26 cellular contexts compared by ENCODE assay signal in genomic region chr2:46342566-46343315, GRCh38. TPM values are rescaled to one million over a fixed set of nuclear protein-coding genes. Genes with fewer than 3 reads are reported as not detected.
A peak's percentile ranks its signal among the peaks of the same experiment; 100 is the strongest.
DNase-seq lines count a peak whose midpoint lies in the region; ATAC-seq and TF ChIP-seq lines count a peak whose summit lies in the region.
"Had no signal": no experiment of that assay in that cellular context is flagged by ENCODE, and none has a peak within 500 bp of the region (broad histone marks: within the 10 kb centered on the region; RNA-seq: fewer than 3 reads in every experiment).

No MANE protein-coding gene starts in this region.

- H3K9me3 ChIP-seq in SK-N-SH (no peaks in the 10 kb centered on the region), WERI-Rb-1 (ENCODE audit: severe bottlenecking) (no peaks in the 10 kb centered on the region), hepatocyte (ENCODE audit: low read depth) (no peaks in the 10 kb centered on the region)
- H3K9me3 ChIP-seq: BE2C, HAP-1 had no signal

- no peaks in the 10 kb centered on the region for H3K9me2 ChIP-seq in SK-N-SH
- no peaks in the 10 kb centered on the region for H3K9me2 ChIP-seq in hepatocyte (replicated peaks; ENCODE audit: insufficient read depth)

- H3K27ac Mint-ChIP-seq in type B pancreatic cell: peak overlapping the region; percentile 39
- H3K27ac Mint-ChIP-seq: CD14-positive monocyte, HFFc6 had no signal

- H3K4me1 Mint-ChIP-seq in type B pancreatic cell (ENCODE audit: unreplicated experiment): peaks cover 22% of the 10 kb centered on the region
- H3K4me1 Mint-ChIP-seq: CD14-positive monocyte had no signal

- H3K4me1 ChIP-seq in SK-N-SH (ENCODE audit: control insufficient read depth in 1 of 2, insufficient read depth in 2 of 2, low read depth in 1 of 2, low read length in 1 of 2) (peaks cover 27 to 96% of the 10 kb centered on the region in 2 experiments), hepatocyte (ENCODE audit: insufficient read depth) (peaks cover 54% of the 10 kb centered on the region)
- H3K4me1 ChIP-seq: HAP-1 had no signal

- POLR2A ChIA-PET in SK-N-SH (lab: Yijun Ruan, JAX): interaction anchor here (1.3 to 2.4 kb wide), 3 partner anchors 11 to 46 kb away, joined by 4 to 9 read pairs (median 8); partner anchors contain the start of gene EPAS1

- H3K27me3 ChIP-seq in SK-N-SH (ENCODE audit: insufficient read depth): no peaks in the 10 kb centered on the region
- no peaks in the 10 kb centered on the region for H3K27me3 ChIP-seq in WERI-Rb-1 (ENCODE audit: insufficient read depth, low read depth, severe bottlenecking)
- no peaks in the 10 kb centered on the region for H3K27me3 ChIP-seq in hepatocyte
- H3K27me3 ChIP-seq: BE2C had no signal

- H3K9me3 Mint-ChIP-seq in type B pancreatic cell: no peaks in the 10 kb centered on the region
- H3K9me3 Mint-ChIP-seq: CD14-positive monocyte, HFFc6 had no signal

- H3K79me2 ChIP-seq in SK-N-SH (ENCODE audit: insufficient read depth) (peaks cover 86% of the 10 kb centered on the region), hepatocyte (peaks cover 95% of the 10 kb centered on the region)

- WGBS in SK-N-SH (ENCODE audit: low lambda C conversion rate): 83% methylated on average over 9 of the region's 9 CpGs
- WGBS in hepatocyte (ENCODE audit: low lambda C conversion rate, missing lambda C conversion rate): 59% methylated on average over 9 of the region's 9 CpGs

- no peaks in the 10 kb centered on the region for H3K27me3 Mint-ChIP-seq in type B pancreatic cell

- H3K36me3 Mint-ChIP-seq in type B pancreatic cell: peaks cover 7% of the 10 kb centered on the region
- H3K36me3 Mint-ChIP-seq: CD14-positive monocyte had no signal

- TF ChIP-seq CTCF in SK-N-SH (IDR thresholded peaks at IDR 0.05) (no peak), WERI-Rb-1 (IDR thresholded peaks at IDR 0.05; ENCODE audit: low read depth, low read length) (no peak), hepatocyte (IDR thresholded peaks at IDR 0.05; ENCODE audit: poor library complexity) (no peak), type B pancreatic cell (conservative IDR thresholded peaks at IDR 0.05) (no peak)

- H3K4me2 ChIP-seq in SK-N-SH (no peak overlapping the region), hepatocyte (peak overlapping the region; percentile 14)

- H3K36me3 ChIP-seq in SK-N-SH (replicated peaks in 1 of 2; ENCODE audit: control insufficient read depth in 1 of 2, insufficient read depth in 2 of 2, low read length in 1 of 2) (peaks cover 0 to 14% of the 10 kb centered on the region in 2 experiments), WERI-Rb-1 (no peaks in the 10 kb centered on the region), hepatocyte (replicated peaks; ENCODE audit: insufficient read depth, low read depth) (no peaks in the 10 kb centered on the region)
- H3K36me3 ChIP-seq: BE2C, HAP-1 had no signal

- H3K4me3 ChIP-seq in SK-N-SH (ENCODE audit: low read depth in 2 of 2, low read length in 1 of 2): no peak overlapping the region
- H3K4me3 ChIP-seq in WERI-Rb-1 (ENCODE audit: low read depth, low read length): no peak overlapping the region
- H3K4me3 ChIP-seq in hepatocyte: no peak overlapping the region
- H3K4me3 ChIP-seq: HAP-1 had no signal

- TF ChIP-seq RAD21 in SK-N-SH (IDR thresholded peaks at IDR 0.05; ENCODE audit: low read length): 0 out of 2 replicates have a peak, but pooled peaks have one; percentile 2

- H3F3A ChIP-seq in SK-N-SH (replicated peaks; ENCODE audit: insufficient read depth): no peaks in the 10 kb centered on the region

- H3K4me3 Mint-ChIP-seq in type B pancreatic cell: no peak overlapping the region
- H3K4me3 Mint-ChIP-seq: CD14-positive monocyte, HFFc6 had no signal

- peak in 1 of 2 experiments; percentile 51; a peak in 2 of 4 replicates for TF ChIP-seq EP300 in SK-N-SH (IDR thresholded peaks at IDR 0.05; ENCODE audit: borderline replicate concordance in 1 of 2, low read depth in 1 of 2, low read length in 1 of 2)

- H2AFZ ChIP-seq in SK-N-SH (ENCODE audit: low read depth) (no peak overlapping the region), hepatocyte (no peak overlapping the region)

- ATAC-seq in SK-N-SH treated with all-trans-retinoic acid at 6 μM for 48 hours: no peak
- no peak for ATAC-seq in GM19035 (IDR thresholded peaks at IDR 0.05; ENCODE audit: unreplicated experiment)
- no peak for ATAC-seq in GM21825 (IDR thresholded peaks at IDR 0.05; ENCODE audit: unreplicated experiment)

- CTCF ChIA-PET in SK-N-SH (lab: Yijun Ruan, JAX): interaction anchor here (0.7 to 17.7 kb wide), 12 partner anchors 9 to 387 kb away, joined by 3 to 194 read pairs (median 4); partner anchors contain the start of gene EPAS1

- DNase-seq in SK-N-SH: no peak
- DNase-seq in WERI-Rb-1: peak; percentile 63
- no peak for DNase-seq in hepatocyte (ENCODE audit: low spot score)
- no peak for DNase-seq in type B pancreatic cell (ENCODE audit: extremely low spot score, unreplicated experiment)
- no peak for DNase-seq in NCI-H2196 treated with DMSO at 0.1 percent for 48 hours (lab: John Stamatoyannopoulos, UW; ENCODE audit: unreplicated experiment)
- DNase-seq: 8988T, ACHN, BE2C, GOT3, HFFc6, Karpas-422, MV-4-11, NCI-H1105, NCI-H146, NCI-H1930, NCI-H2107, NCI-H446 treated with DMSO at 0.1 percent for 48 hours, NCI-H526, RPMI8226, SHP77, SW 1271 had no signal

- no peak overlapping the region for H3K9ac ChIP-seq in SK-N-SH

- H3K27ac ChIP-seq in SK-N-SH (ENCODE audit: low read depth in 2 of 2, low read length in 1 of 2) (peak overlapping the region in 1 of 2 experiments; percentile 99; a peak in 2 of 4 replicates), WERI-Rb-1 (no peak overlapping the region), hepatocyte (no peak overlapping the region)

- H4K20me1 ChIP-seq in SK-N-SH (ENCODE audit: insufficient read depth) (peaks cover 18% of the 10 kb centered on the region), hepatocyte (ENCODE audit: insufficient read depth, poor library complexity, severe bottlenecking) (peaks cover 28% of the 10 kb centered on the region)

TF ChIP-seq in SK-N-SH, 30 proteins besides CTCF, POLR2A, EP300 and RAD21 (continues in another document):
- TF ChIP-seq, protein P1, sequence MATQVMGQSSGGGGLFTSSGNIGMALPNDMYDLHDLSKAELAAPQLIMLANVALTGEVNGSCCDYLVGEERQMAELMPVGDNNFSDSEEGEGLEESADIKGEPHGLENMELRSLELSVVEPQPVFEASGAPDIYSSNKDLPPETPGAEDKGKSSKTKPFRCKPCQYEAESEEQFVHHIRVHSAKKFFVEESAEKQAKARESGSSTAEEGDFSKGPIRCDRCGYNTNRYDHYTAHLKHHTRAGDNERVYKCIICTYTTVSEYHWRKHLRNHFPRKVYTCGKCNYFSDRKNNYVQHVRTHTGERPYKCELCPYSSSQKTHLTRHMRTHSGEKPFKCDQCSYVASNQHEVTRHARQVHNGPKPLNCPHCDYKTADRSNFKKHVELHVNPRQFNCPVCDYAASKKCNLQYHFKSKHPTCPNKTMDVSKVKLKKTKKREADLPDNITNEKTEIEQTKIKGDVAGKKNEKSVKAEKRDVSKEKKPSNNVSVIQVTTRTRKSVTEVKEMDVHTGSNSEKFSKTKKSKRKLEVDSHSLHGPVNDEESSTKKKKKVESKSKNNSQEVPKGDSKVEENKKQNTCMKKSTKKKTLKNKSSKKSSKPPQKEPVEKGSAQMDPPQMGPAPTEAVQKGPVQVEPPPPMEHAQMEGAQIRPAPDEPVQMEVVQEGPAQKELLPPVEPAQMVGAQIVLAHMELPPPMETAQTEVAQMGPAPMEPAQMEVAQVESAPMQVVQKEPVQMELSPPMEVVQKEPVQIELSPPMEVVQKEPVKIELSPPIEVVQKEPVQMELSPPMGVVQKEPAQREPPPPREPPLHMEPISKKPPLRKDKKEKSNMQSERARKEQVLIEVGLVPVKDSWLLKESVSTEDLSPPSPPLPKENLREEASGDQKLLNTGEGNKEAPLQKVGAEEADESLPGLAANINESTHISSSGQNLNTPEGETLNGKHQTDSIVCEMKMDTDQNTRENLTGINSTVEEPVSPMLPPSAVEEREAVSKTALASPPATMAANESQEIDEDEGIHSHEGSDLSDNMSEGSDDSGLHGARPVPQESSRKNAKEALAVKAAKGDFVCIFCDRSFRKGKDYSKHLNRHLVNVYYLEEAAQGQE (IDR thresholded peaks at IDR 0.05; ENCODE audit: low read depth, low read length): no peak
- 0 out of 2 replicates have a peak, but pooled peaks have one; percentile 12 for TF ChIP-seq RCOR1 (IDR thresholded peaks at IDR 0.05; ENCODE audit: low read length)
- no peak for TF ChIP-seq FOXM1 (IDR thresholded peaks at IDR 0.05; ENCODE audit: low read depth)

TF ChIP-seq in SK-N-SH treated with all-trans-retinoic acid at 6 μM for 48 hours, 23 proteins besides CTCF, POLR2A, EP300 and RAD21 (continues in another document):
- TF ChIP-seq ZC3H10 (CRISPR knock-in tag; IDR thresholded peaks at IDR 0.05) (no peak), ZNF565 (CRISPR knock-in tag; conservative IDR thresholded peaks at IDR 0.05; ENCODE audit: low read depth) (no peak), BACH2 (CRISPR knock-in tag; IDR thresholded peaks at IDR 0.05; ENCODE audit: borderline replicate concordance) (no peak), ZFP3 (CRISPR knock-in tag; IDR thresholded peaks at IDR 0.05) (no peak), ZNF70 (CRISPR knock-in tag; IDR thresholded peaks at IDR 0.05) (no peak), ESRRG (CRISPR knock-in tag; IDR thresholded peaks at IDR 0.05) (no peak), CSDC2 (CRISPR knock-in tag; IDR thresholded peaks at IDR 0.05) (no peak), ZFP30 (CRISPR knock-in tag; IDR thresholded peaks at IDR 0.05) (no peak), GLIS3 (CRISPR knock-in tag; IDR thresholded peaks at IDR 0.05) (no peak)
- TF ChIP-seq, protein P2, sequence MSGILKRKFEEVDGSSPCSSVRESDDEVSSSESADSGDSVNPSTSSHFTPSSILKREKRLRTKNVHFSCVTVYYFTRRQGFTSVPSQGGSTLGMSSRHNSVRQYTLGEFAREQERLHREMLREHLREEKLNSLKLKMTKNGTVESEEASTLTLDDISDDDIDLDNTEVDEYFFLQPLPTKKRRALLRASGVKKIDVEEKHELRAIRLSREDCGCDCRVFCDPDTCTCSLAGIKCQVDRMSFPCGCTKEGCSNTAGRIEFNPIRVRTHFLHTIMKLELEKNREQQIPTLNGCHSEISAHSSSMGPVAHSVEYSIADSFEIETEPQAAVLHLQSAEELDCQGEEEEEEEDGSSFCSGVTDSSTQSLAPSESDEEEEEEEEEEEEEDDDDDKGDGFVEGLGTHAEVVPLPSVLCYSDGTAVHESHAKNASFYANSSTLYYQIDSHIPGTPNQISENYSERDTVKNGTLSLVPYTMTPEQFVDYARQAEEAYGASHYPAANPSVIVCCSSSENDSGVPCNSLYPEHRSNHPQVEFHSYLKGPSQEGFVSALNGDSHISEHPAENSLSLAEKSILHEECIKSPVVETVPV (CRISPR knock-in tag; IDR thresholded peaks at IDR 0.05): no peak

RNA-seq across cellular contexts. Expression of gene EPAS1, which starts 45.5 kb away (rescaled TPM):
- 69.2 and 92.2 TPM in 2 replicates for polyA plus RNA-seq in SK-N-SH (2012; rRNA removed)
- polyA plus RNA-seq in SK-N-SH (2012; cell fraction: cytosol; rRNA removed): 66.4 and 74.6 TPM in 2 replicates
- 83.4 and 100 TPM in 2 replicates for polyA plus RNA-seq in SK-N-SH (2012; cell fraction: nucleus; rRNA removed)
- 98.3 and 112 TPM in 2 replicates for total RNA-seq in hepatocyte
- polyA plus RNA-seq in hepatocyte: 111 and 115 TPM in 2 replicates
- total RNA-seq in type B pancreatic cell (ENCODE audit: low replicate concordance): 59.8 and 362 TPM in 2 replicates
